ENCODE assay signal across 10 cellular contexts in the genomic region with DNA sequence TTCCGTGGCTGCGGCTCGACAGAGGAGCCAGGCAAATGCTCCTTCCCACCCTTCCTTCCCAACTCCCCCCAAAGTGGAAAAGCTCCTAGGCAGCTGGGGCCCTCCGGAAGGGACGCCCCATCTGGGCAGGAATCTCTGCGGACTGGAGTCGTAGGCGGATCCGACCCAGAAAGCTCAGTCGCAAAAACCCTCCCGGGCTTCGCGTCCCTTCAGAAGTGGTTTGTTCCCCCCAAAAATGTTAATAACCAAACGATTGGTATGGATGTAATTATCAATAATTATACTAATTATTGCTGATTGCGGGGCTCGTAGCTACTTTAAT. TPM values are rescaled to one million over a fixed set of nuclear protein-coding genes. Genes with fewer than 3 reads are reported as not detected.
DNase-seq lines count a peak whose midpoint lies in the region; ATAC-seq and TF ChIP-seq lines count a peak whose summit lies in the region.
"Had no signal": no experiment of that assay in that cellular context is flagged by ENCODE, and none has a peak within 500 bp of the region (broad histone marks: within the 10 kb centered on the region; RNA-seq: fewer than 3 reads in every experiment).

No MANE protein-coding gene starts in this region.

- no peak for ATAC-seq in GM21825 (IDR thresholded peaks at IDR 0.05; ENCODE audit: unreplicated experiment)
- ATAC-seq: Panc1 had no signal

- H3K27me3 ChIP-seq in SJCRH30, result no peaks in the 10 kb centered on the region

- no peak for TF ChIP-seq CTCF in fibroblast of mammary gland (conservative IDR thresholded peaks at IDR 0.05; ENCODE audit: control insufficient read depth, insufficient read depth, low read depth, low read length)

- H3K36me3 ChIP-seq in ES-I3 (ENCODE audit: insufficient read depth, low read length) (no peaks in the 10 kb centered on the region), SJCRH30 (no peaks in the 10 kb centered on the region)

- H3K4me1 ChIP-seq in ES-I3 (ENCODE audit: insufficient read depth, low read length) (peaks cover 4% of the 10 kb centered on the region; the same call in 1 of the 2 replicates), SJCRH30 (peaks cover 8% of the 10 kb centered on the region; the same call in 1 of the 2 replicates)

- peak overlapping the region; percentile 60 for H3K27ac ChIP-seq in SJCRH30
- H3K27ac ChIP-seq: epithelial cell of prostate had no signal

- peak overlapping the region; percentile 63 for H3K9ac ChIP-seq in ES-I3 (ENCODE audit: low read depth, low read length)

- DNase-seq in SJCRH30 (peak; percentile 50 to 75), fibroblast of mammary gland (ENCODE audit: low read depth) (no peak), retina (peak; percentile 67), NCI-H2227 treated with DMSO at 0.1 percent for 48 hours (lab: John Stamatoyannopoulos, UW) (no peak), nucleus accumbens (lab: John Stamatoyannopoulos, UW) (no peak), SW 1271 (lab: John Stamatoyannopoulos, UW) (no peak)

- H3K9me3 ChIP-seq in ES-I3 (ENCODE audit: control insufficient read depth, insufficient read depth, low read length) (no peaks in the 10 kb centered on the region), SJCRH30 (replicated peaks) (no peaks in the 10 kb centered on the region)

- H3K4me3 ChIP-seq in SJCRH30 (peak overlapping the region; percentile 52), fibroblast of mammary gland (ENCODE audit: control insufficient read depth, low read depth, low read length) (peak overlapping the region; percentile 50)

RNA-seq across cellular contexts. Expression of a gene that starts 3.8 kb away (rescaled TPM):
- not detected in 2 replicates for total RNA-seq in SJCRH30 (2014; rRNA removed; shearing (Covaris generic))

RNA-seq across cellular contexts. Expression of a gene that starts 10.8 kb away (rescaled TPM):
- 3.1 and 4.5 TPM in 2 replicates for total RNA-seq in SJCRH30 (2014; rRNA removed; shearing (Covaris generic))

Comparison
In these comparisons a context has a peak if more than half of its experiments do, and no peak if none do; other contexts are left out.
1. DNase-seq: peak in SJCRH30 (2 of 2) and retina (single experiment); none in fibroblast of mammary gland (single experiment), NCI-H2227 treated with DMSO at 0.1 percent for 48 hours (single experiment), nucleus accumbens (0 of 56) and SW 1271 (0 of 2).